In the genomic region with DNA sequence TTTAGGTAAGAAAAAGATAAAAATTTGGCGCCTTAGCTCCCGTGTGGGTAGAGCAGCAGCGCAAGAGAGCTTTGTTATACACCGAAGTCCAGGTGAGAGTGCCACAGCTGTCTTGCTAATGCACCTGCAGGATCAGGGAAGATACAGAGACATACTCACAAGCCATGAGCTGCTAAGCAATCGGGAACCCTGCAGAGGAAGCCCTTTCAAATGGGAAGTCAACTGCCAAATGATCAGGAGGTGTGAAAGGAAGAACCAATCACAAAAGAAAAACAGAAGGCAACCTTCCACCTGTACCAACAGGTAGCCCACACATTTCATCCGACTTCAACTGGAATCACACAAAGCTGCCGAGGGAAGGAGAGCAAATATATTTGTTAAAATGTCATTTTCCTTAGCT, we compare ENCODE assay signal across 25 cellular contexts.
"Had no signal": no experiment of that assay in that cellular context is flagged by ENCODE, and none has a peak within 500 bp of the region (broad histone marks: within the 10 kb centered on the region; RNA-seq: fewer than 3 reads in every experiment).

No MANE protein-coding gene starts in this region.

- FAIRE-seq: endothelial cell of umbilical vein, keratinocyte, pancreas, small intestine, urothelium cell line had no signal

- H3K27ac ChIP-seq: colonic mucosa, esophagus muscularis mucosa, foreskin keratinocyte, gastroesophageal sphincter, heart left ventricle, lower lobe of right lung, pancreas, right lobe of liver, thoracic aorta, tibial nerve, upper lobe of left lung had no signal

- DNase-seq: colonic mucosa; effector CD8-positive, alpha-beta T cell; foreskin keratinocyte; heart left ventricle; hippocampal formation; left ventricle myocardium superior; lower lobe of right lung; natural killer cell; occipital lobe; pancreas; right lobe of liver; small intestine; stimulated activated CD4-positive, alpha-beta T cell treated with anti-CD3 and anti-CD28 coated beads, Interleukin-15, amount 100 ng/mL, for 24 hours; stimulated activated CD4-positive, alpha-beta T cell treated with anti-CD3 and anti-CD28 coated beads, Interleukin-2, amount 100 ng/mL, for 48 hours; stimulated activated naive B cell treated with anti-CD40 and anti-IgM and Interleukin-4, amounts not matched to agents 10 μg/mL and 1 μg/mL and 100 μg/mL, for 72 hours; upper lobe of left lung had no signal

- H3K36me3 ChIP-seq: colonic mucosa, esophagus muscularis mucosa, gastroesophageal sphincter, heart left ventricle, lower lobe of right lung, pancreas, right lobe of liver, thoracic aorta, tibial nerve, upper lobe of left lung had no signal

- H3K4me1 ChIP-seq: colonic mucosa, esophagus muscularis mucosa, foreskin keratinocyte, gastroesophageal sphincter, heart left ventricle, lower lobe of right lung, pancreas, right lobe of liver, tibial nerve, upper lobe of left lung had no signal

- H3K27ac Mint-ChIP-seq: dendritic cell treated with granulocyte-macrophage colony-stimulating factor and Interleukin-4, amounts not matched to agents 40 ng/mL and 50 ng/mL, for 4 days; natural killer cell; stimulated activated naive B cell treated with anti-CD40 and anti-IgM and Interleukin-4, amounts not matched to agents 10 μg/mL and 1 μg/mL and 100 μg/mL, for 72 hours; stimulated activated naive CD8-positive, alpha-beta T cell treated with anti-CD3 and anti-CD28 coated beads, Interleukin-15, Interleukin-2, amounts not matched to agents 100 ng/mL and 50 ng/mL, for 24 hours had no signal

- H3K36me3 Mint-ChIP-seq: natural killer cell; stimulated activated naive B cell treated with anti-CD40 and anti-IgM and Interleukin-4, amounts not matched to agents 10 μg/mL and 1 μg/mL and 100 μg/mL, for 72 hours had no signal

- H3K9me3 ChIP-seq: lower lobe of right lung, pancreas, right lobe of liver, thoracic aorta, upper lobe of left lung had no signal

- H3K27me3 ChIP-seq: colonic mucosa, foreskin keratinocyte, gastroesophageal sphincter, heart left ventricle, pancreas, right lobe of liver, tibial nerve, upper lobe of left lung had no signal

- H3K4me3 ChIP-seq: colonic mucosa, esophagus muscularis mucosa, gastroesophageal sphincter, heart left ventricle, lower lobe of right lung, pancreas, right lobe of liver, thoracic aorta, tibial nerve, upper lobe of left lung had no signal

- H3K27me3 Mint-ChIP-seq: dendritic cell treated with granulocyte-macrophage colony-stimulating factor and Interleukin-4, amounts not matched to agents 40 ng/mL and 50 ng/mL, for 4 days; stimulated activated naive B cell treated with anti-CD40 and anti-IgM and Interleukin-4, amounts not matched to agents 10 μg/mL and 1 μg/mL and 100 μg/mL, for 72 hours had no signal

- H3K4me1 Mint-ChIP-seq: natural killer cell; stimulated activated naive B cell treated with anti-CD40 and anti-IgM and Interleukin-4, amounts not matched to agents 10 μg/mL and 1 μg/mL and 100 μg/mL, for 72 hours had no signal

- H3K4me3 Mint-ChIP-seq: dendritic cell treated with granulocyte-macrophage colony-stimulating factor and Interleukin-4, amounts not matched to agents 40 ng/mL and 50 ng/mL, for 4 days; natural killer cell; stimulated activated naive B cell treated with anti-CD40 and anti-IgM and Interleukin-4, amounts not matched to agents 10 μg/mL and 1 μg/mL and 100 μg/mL, for 72 hours; stimulated activated naive CD8-positive, alpha-beta T cell treated with anti-CD3 and anti-CD28 coated beads, Interleukin-15, Interleukin-2, amounts not matched to agents 100 ng/mL and 50 ng/mL, for 24 hours had no signal

- ATAC-seq: foreskin keratinocyte; gastroesophageal sphincter; heart left ventricle; left ventricle myocardium superior; lower lobe of right lung; natural killer cell; pancreas; right lobe of liver; stimulated activated naive B cell treated with anti-CD40 and anti-IgM and Interleukin-4, amounts not matched to agents 10 μg/mL and 1 μg/mL and 100 μg/mL, for 72 hours had no signal
